In genomic region chr2:99180755-99181647, GRCh38 we compare ENCODE assay signal across 8 cellular contexts. TPM values are rescaled to one million over a fixed set of nuclear protein-coding genes. Genes with fewer than 3 reads are reported as not detected.
DNase-seq lines count a peak whose midpoint lies in the region; ATAC-seq, FAIRE-seq and TF ChIP-seq lines count a peak whose summit lies in the region.

Gene MITD1, minus strand, starts transcription at chr2:99181058. Its CDS starts 77 bp downstream, at chr2:99180981.
Gene MRPL30, plus strand, starts transcription at chr2:99181184. Its CDS starts 5,020 bp downstream, at chr2:99186204.

- H3K4me1 ChIP-seq in kidney (ENCODE audit: control insufficient read depth in 1 of 2, insufficient read depth in 1 of 2, low read depth in 1 of 2, low read length in 2 of 2), result peaks cover 5 to 19% of the 10 kb centered on the region in 2 donors

- H3K27ac ChIP-seq in kidney (ENCODE audit: low read depth in 2 of 2, low read length in 2 of 2), result peak within 1 kb of the TSS; percentile 35 to 76

- no peak for TF ChIP-seq CTCF in chondrocyte (IDR thresholded peaks at IDR 0.05)
- peak; percentile 3 for TF ChIP-seq CTCF in kidney (IDR thresholded peaks at IDR 0.05; ENCODE audit: borderline replicate concordance, extremely low read depth, insufficient read depth)

- H3K9ac ChIP-seq in kidney (ENCODE audit: low read length in 2 of 2), result peak within 1 kb of the TSS; percentile 65 to 68

- intact Hi-C loops in kidney (cut with DNase I), result no loop called here

- peak within 1 kb of the TSS; percentile 98 for H3K27ac Mint-ChIP-seq in chondrocyte (ENCODE audit: unreplicated experiment)

- peak within 1 kb of the TSS; percentile 88 to 90 for H3K4me3 ChIP-seq in kidney (ENCODE audit: low read length in 2 of 2)

- H3K36me3 ChIP-seq in kidney (ENCODE audit: control insufficient read depth in 1 of 2, insufficient read depth in 2 of 2, low read length in 2 of 2), result no peaks in the 10 kb centered on the region

- ATAC-seq in HG03439 (IDR thresholded peaks at IDR 0.05; ENCODE audit: unreplicated experiment), result peak; percentile 96

- H3K4me1 Mint-ChIP-seq in chondrocyte (ENCODE audit: low read depth), result peaks cover 42% of the 10 kb centered on the region

- peaks cover 1% of the 10 kb centered on the region for H3K36me3 Mint-ChIP-seq in chondrocyte (ENCODE audit: low read depth)

- H3K27me3 Mint-ChIP-seq in chondrocyte (ENCODE audit: low read depth), result no peaks in the 10 kb centered on the region

- TF ChIP-seq POLR2A in GM19193 (IDR thresholded peaks at IDR 0.05; ENCODE audit: extremely low read depth, insufficient read depth, insufficient read length), result peak; percentile 91

- no peaks in the 10 kb centered on the region for H3K9me3 Mint-ChIP-seq in chondrocyte (ENCODE audit: low read depth)

- H3K4me3 Mint-ChIP-seq in chondrocyte (ENCODE audit: unreplicated experiment), result peak within 1 kb of the TSS; percentile 100

- no peaks in the 10 kb centered on the region for H3K9me3 ChIP-seq in kidney (ENCODE audit: control insufficient read depth in 1 of 2, low read length in 2 of 2)

- DNase-seq in AML-193 (lab: John Stamatoyannopoulos, UW), result peak; percentile 88 to 90
- DNase-seq in NCI-H510A treated with DMSO at 0.1 percent for 48 hours (lab: John Stamatoyannopoulos, UW), result peak; percentile 77
- DNase-seq in activated CD4-positive, alpha-beta T cell treated with anti-CD3 and anti-CD28 coated beads for 24 hours (ENCODE audit: low read depth in 2 of 2), result peak; percentile 78
- peak; percentile 94 for DNase-seq in chondrocyte (ENCODE audit: low spot score)
- peak; percentile 96 for DNase-seq in kidney
- DNase-seq in stimulated activated CD4-positive, alpha-beta T cell treated with anti-CD3 and anti-CD28 coated beads, Interleukin-15, amount 100 ng/mL, for 24 hours, result peak; percentile 89

- peak; percentile 39 for FAIRE-seq in kidney (lab: Jason Lieb, UNC)

RNA-seq across cellular contexts. Expression of gene MITD1, which starts in this region (rescaled TPM):
- total RNA-seq in chondrocyte (18.0 to 20.3 TPM (median 19.6 TPM) in 3 replicates), kidney (29.1 TPM)
- polyA plus RNA-seq in kidney (ENCODE audit: insufficient read depth, low read depth, low replicate concordance), result 38.0 TPM

RNA-seq across cellular contexts. Expression of gene MRPL30, which starts in this region (rescaled TPM):
- 20.7 to 22.3 TPM (median 21.5 TPM) in 3 replicates for total RNA-seq in chondrocyte
- total RNA-seq in kidney, result 24.6 TPM
- polyA plus RNA-seq in kidney (ENCODE audit: insufficient read depth, low read depth, low replicate concordance), result 31.2 TPM

Comparison
In these comparisons a context has a peak if more than half of its experiments do, and no peak if none do; other contexts are left out.
1. Peak in every context shown above with its lines: DNase-seq, ATAC-seq, H3K4me3 ChIP-seq and H3K27ac ChIP-seq.